Comparison of ENCODE assay signal across 8 cellular contexts in the genomic region with DNA sequence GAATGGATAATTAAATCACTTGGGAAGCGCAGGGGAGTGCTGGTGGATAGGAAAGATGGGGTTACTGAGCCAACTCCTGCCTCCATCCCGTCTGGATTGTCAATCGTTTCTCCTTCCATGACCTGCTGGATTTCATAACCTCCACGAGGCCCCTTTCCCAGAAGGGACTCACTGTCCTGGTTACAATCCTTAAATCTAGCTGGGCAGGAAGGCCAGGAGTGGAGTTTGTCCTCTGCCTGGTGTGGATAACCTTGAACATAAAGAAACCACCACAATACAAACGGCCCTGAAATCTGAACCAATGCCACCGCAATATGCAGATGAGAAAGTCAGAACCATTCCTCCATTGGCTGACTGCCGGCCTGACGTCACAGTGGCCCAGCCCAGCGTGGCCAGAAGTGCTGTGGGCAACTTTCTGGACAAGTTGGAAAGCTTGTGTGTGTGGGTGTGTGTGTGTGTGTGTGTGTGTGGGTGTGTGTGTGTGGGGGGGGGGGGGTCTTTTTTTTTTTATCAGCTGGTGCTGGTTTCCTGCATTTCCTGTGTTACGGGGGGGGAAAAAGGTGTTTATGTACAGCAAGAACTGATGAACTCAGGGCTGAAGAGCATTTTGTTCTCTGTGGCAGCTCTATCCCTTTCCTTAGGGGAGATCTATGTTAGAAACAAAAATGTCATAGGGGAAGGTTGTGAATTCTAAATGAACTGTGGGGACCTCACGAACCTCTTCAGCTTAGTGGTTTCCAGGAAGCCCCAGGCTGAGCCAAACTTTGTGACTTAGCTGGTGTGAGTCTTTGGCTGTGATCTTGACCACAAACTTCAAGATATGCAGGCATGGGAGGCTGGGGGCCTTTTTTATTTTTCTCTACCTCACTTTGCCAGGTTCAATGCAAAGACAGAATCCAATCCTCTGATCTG.
DNase-seq lines count a peak whose midpoint lies in the region; ATAC-seq lines count a peak whose summit lies in the region.

No MANE protein-coding gene starts in this region.

- H3K36me3 ChIP-seq in esophagus (ENCODE audit: control insufficient read depth in 2 of 2, insufficient read depth in 2 of 2, low read length in 1 of 2) (no peaks in the 10 kb centered on the region), mucosa of rectum (ENCODE audit: control insufficient read depth in 2 of 2, insufficient read depth in 2 of 2, low read length in 2 of 2) (no peaks in the 10 kb centered on the region)

- H3K4me3 ChIP-seq in esophagus (ENCODE audit: low read depth in 1 of 2, low read length in 2 of 2) (no peak overlapping the region), mucosa of rectum (ENCODE audit: low read length in 2 of 2) (peak overlapping the region; percentile 17 to 47)

- ATAC-seq in GM18508 (IDR thresholded peaks at IDR 0.05; ENCODE audit: insufficient read depth, unreplicated experiment) (peak; percentile 68), HG03457 (IDR thresholded peaks at IDR 0.05; ENCODE audit: unreplicated experiment) (peak; percentile 82), GM18520 (IDR thresholded peaks at IDR 0.05; ENCODE audit: unreplicated experiment) (no peak)

- H3K27ac ChIP-seq in esophagus (ENCODE audit: low read depth in 2 of 2, low read length in 1 of 2) (peak overlapping the region; percentile 63 to 90), mucosa of rectum (ENCODE audit: low read depth in 2 of 2, low read length in 2 of 2) (peak overlapping the region; percentile 81 to 83)

- H3K27me3 ChIP-seq in esophagus (ENCODE audit: control insufficient read depth in 1 of 2, insufficient read depth in 2 of 2, low read length in 2 of 2), result no peaks in the 10 kb centered on the region
- H3K27me3 ChIP-seq in mucosa of rectum (ENCODE audit: control insufficient read depth in 2 of 2, insufficient read depth in 2 of 2, low read length in 2 of 2), result no peaks in the 10 kb centered on the region

- 12 to 27% methylated on average over 11 of the region's 11 CpGs for WGBS in esophagus, 2 donors

- H3K9ac ChIP-seq in mucosa of rectum (ENCODE audit: low read depth in 1 of 2, low read length in 2 of 2), result peak overlapping the region; percentile 15 to 28

- H3K9me3 ChIP-seq in esophagus (ENCODE audit: control insufficient read depth in 2 of 2, insufficient read depth in 1 of 2, low read depth in 1 of 2, low read length in 1 of 2) (no peaks in the 10 kb centered on the region), mucosa of rectum (ENCODE audit: control insufficient read depth in 2 of 2, low read length in 2 of 2) (no peaks in the 10 kb centered on the region)

- DNase-seq in NOMO-1 treated with dmso at 0.1 percent for 144 hours (lab: John Stamatoyannopoulos, UW; ENCODE audit: unreplicated experiment) (peak; percentile 77), activated T-cell treated with anti-CD3 and anti-CD28 coated beads for 48 hours (ENCODE audit: low read depth) (peak; percentile 45)
- DNase-seq in stimulated activated CD8-positive, alpha-beta memory T cell treated with anti-CD3 and anti-CD28 coated beads, Interleukin-2, amount 100 ng/mL, for 48 hours (ENCODE audit: low read depth in 2 of 2), result peak; percentile 37 to 58

- H3K4me1 ChIP-seq in esophagus (ENCODE audit: control insufficient read depth in 2 of 2, insufficient read depth in 2 of 2, low read length in 1 of 2), result peaks cover 0 to 2% of the 10 kb centered on the region in 2 donors
- peaks cover 0 to 12% of the 10 kb centered on the region in 2 donors for H3K4me1 ChIP-seq in mucosa of rectum (ENCODE audit: control insufficient read depth in 2 of 2, insufficient read depth in 2 of 2, low read length in 2 of 2)

Comparison
In these comparisons a context has a peak if more than half of its experiments do, and no peak if none do; other contexts are left out.
1. H3K4me3 ChIP-seq: peak in mucosa of rectum (2 of 2); none in esophagus (0 of 2).
2. Peak in every context shown above with its lines, with median percentiles within 50 percentile points of each other: DNase-seq.